In genomic region chr6:43268782-43269272, GRCh38 we compare ENCODE assay signal across 1 cellular context.
TF ChIP-seq lines count a peak whose summit lies in the region.

No MANE protein-coding gene starts in this region.

TF ChIP-seq in GM12878, 131 proteins besides CTCF, POLR2A, EP300 and RAD21:
- no peak for TF ChIP-seq RB1 (IDR thresholded peaks at IDR 0.05; ENCODE audit: borderline replicate concordance)
- no peak for TF ChIP-seq TCF3 (IDR thresholded peaks at IDR 0.05; ENCODE audit: borderline replicate concordance, insufficient read depth, low read depth, low read length)
- no peak for TF ChIP-seq HCFC1 (IDR thresholded peaks at IDR 0.05; ENCODE audit: low read length)
- no peak for TF ChIP-seq USF2 (IDR thresholded peaks at IDR 0.05; ENCODE audit: borderline replicate concordance, low read depth, low read length)
- TF ChIP-seq NR2C1 (IDR thresholded peaks at IDR 0.05): no peak
- TF ChIP-seq HDGF (IDR thresholded peaks at IDR 0.05): no peak
- TF ChIP-seq CBX3 (IDR thresholded peaks at IDR 0.05; ENCODE audit: borderline replicate concordance, low read depth): no peak
- TF ChIP-seq ZBTB11 (CRISPR knock-in tag; IDR thresholded peaks at IDR 0.05): no peak
- no peak for TF ChIP-seq ELK1 (IDR thresholded peaks at IDR 0.05; ENCODE audit: low read depth, low read length)
- TF ChIP-seq ZBTB33 (IDR thresholded peaks at IDR 0.05): no peak
- no peak for TF ChIP-seq SKIL (IDR thresholded peaks at IDR 0.05; ENCODE audit: low read depth, poor library complexity, severe bottlenecking)
- no peak for TF ChIP-seq RUNX3 (IDR thresholded peaks at IDR 0.05; ENCODE audit: low read length)
- no peak for TF ChIP-seq IRF4 (IDR thresholded peaks at IDR 0.05; ENCODE audit: low read depth, low read length)
- TF ChIP-seq FOXK2 (IDR thresholded peaks at IDR 0.05): no peak
- no peak for TF ChIP-seq YY1 (IDR thresholded peaks at IDR 0.05; ENCODE audit: low read depth, low read length)
- no peak for TF ChIP-seq TAF1 (IDR thresholded peaks at IDR 0.05; ENCODE audit: borderline replicate concordance, low read depth, low read length)
- no peak for TF ChIP-seq NRF1 (conservative IDR thresholded peaks at IDR 0.05; ENCODE audit: low read depth, low read length)
- no peak for TF ChIP-seq ATF3 (IDR thresholded peaks at IDR 0.05; ENCODE audit: borderline replicate concordance, extremely low read depth, low read depth, low read length)
- TF ChIP-seq DPF2 (IDR thresholded peaks at IDR 0.05): no peak
- TF ChIP-seq ZNF687 (IDR thresholded peaks at IDR 0.05): no peak
